ENCODE assay signal across 8 cellular contexts in the genomic region with DNA sequence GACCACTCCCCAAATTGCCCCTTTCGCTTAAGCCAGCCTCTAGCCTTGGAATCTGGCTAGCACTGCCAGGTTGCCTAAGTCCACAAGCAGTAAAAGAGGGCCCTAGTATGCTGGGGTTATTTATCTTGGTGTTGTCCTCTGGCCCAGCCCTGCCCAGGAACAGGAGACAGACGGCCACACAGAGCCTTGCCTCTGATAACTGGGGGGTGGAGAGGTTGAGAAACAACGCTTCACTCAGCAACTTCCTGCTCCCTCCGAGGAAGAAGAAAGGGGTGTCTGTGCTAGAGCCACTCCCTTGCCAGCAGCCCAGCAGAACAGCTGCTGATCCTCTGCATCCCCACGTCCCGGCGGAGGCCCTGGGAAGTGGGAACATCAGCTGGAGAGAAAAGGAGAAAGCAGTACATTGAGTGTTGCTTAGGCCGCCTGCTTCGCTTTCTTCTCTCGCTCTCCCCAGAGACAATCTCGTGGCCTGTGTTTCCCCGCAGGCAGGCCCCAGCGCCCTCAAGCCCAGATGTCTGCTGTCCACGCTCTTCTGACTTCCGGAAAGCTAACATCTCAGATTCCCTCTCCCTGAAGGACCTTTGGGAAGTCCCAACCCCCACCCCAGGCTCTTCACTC. TPM values are rescaled to one million over a fixed set of nuclear protein-coding genes. Genes with fewer than 3 reads are reported as not detected.
DNase-seq lines count a peak whose midpoint lies in the region; ATAC-seq, FAIRE-seq and TF ChIP-seq lines count a peak whose summit lies in the region.

No MANE protein-coding gene starts in this region.

- DNase-seq in GM12892 (ENCODE audit: insufficient read length) (peak; percentile 19), NOMO-1 (lab: John Stamatoyannopoulos, UW; ENCODE audit: unreplicated experiment in 2 of 2) (peak; percentile 90 to 93), fibroblast of lung (ENCODE audit: low read depth in 2 of 2) (peak; percentile 19 to 30), hepatic stellate cell (ENCODE audit: low spot score) (no peak), NCI-H1930 (lab: John Stamatoyannopoulos, UW) (no peak), AG08396 (ENCODE audit: low spot score) (no peak)

- H3K27ac ChIP-seq in fibroblast of lung (ENCODE audit: insufficient read depth, low read length), result peak overlapping the region; percentile 22
- H3K27ac ChIP-seq in neutrophil, result peak overlapping the region; percentile 83

- H3K4me1 ChIP-seq in fibroblast of lung (ENCODE audit: control insufficient read depth, extremely low read depth, insufficient read depth, low read length) (no peaks in the 10 kb centered on the region), neutrophil (ENCODE audit: control insufficient read depth in 1 of 2, insufficient read depth in 1 of 2, low read depth in 1 of 2, low read length in 1 of 2) (peaks cover 19 to 21% of the 10 kb centered on the region in 2 experiments)

- ATAC-seq in HG02642 (IDR thresholded peaks at IDR 0.05; ENCODE audit: poor library complexity, unreplicated experiment), result peak; percentile 87

- no peak overlapping the region for H3K4me3 ChIP-seq in fibroblast of lung (replicated peaks in 1 of 4; ENCODE audit: control extremely low read depth in 1 of 4, insufficient read depth in 1 of 4, low read depth in 3 of 4, low read length in 4 of 4)
- H3K4me3 ChIP-seq in neutrophil (ENCODE audit: low read depth in 1 of 2, low read length in 1 of 2), result peak overlapping the region; percentile 42 to 46

- H3K79me2 ChIP-seq in fibroblast of lung (ENCODE audit: control insufficient read depth, insufficient read depth, low read length), result no peaks in the 10 kb centered on the region

- TF ChIP-seq POLR2A in GM12892 (IDR thresholded peaks at IDR 0.05; ENCODE audit: low read depth, low read length), result peak; percentile 54; the same call in 1 of the 2 replicates

- H4K20me1 ChIP-seq in fibroblast of lung (ENCODE audit: control insufficient read depth, extremely low read depth, insufficient read depth, low read length), result no peaks in the 10 kb centered on the region

- no peaks in the 10 kb centered on the region for H3K36me3 ChIP-seq in fibroblast of lung (ENCODE audit: control insufficient read depth, insufficient read depth, low read length)
- no peaks in the 10 kb centered on the region for H3K36me3 ChIP-seq in neutrophil

- peak; percentile 92 for FAIRE-seq in GM12892 (lab: Jason Lieb, UNC)

- H3K9me3 ChIP-seq in fibroblast of lung (ENCODE audit: control insufficient read depth, insufficient read depth, low read depth, low read length), result no peaks in the 10 kb centered on the region
- no peaks in the 10 kb centered on the region for H3K9me3 ChIP-seq in neutrophil

- no peak overlapping the region for H3K9ac ChIP-seq in fibroblast of lung (ENCODE audit: insufficient read depth, low read length)

- peak overlapping the region; percentile 87 for H2AFZ ChIP-seq in fibroblast of lung (ENCODE audit: low read length)

- H3K4me2 ChIP-seq in fibroblast of lung (ENCODE audit: extremely low read depth, insufficient read depth, low read length), result no peak overlapping the region

- TF ChIP-seq CTCF in fibroblast of lung (conservative IDR thresholded peaks at IDR 0.05 in 1 of 2, IDR thresholded peaks at IDR 0.05 in 1 of 2; ENCODE audit: low read depth in 1 of 2, low read length in 2 of 2) (no peak), neutrophil (IDR thresholded peaks at IDR 0.05) (no peak)

- no peaks in the 10 kb centered on the region for H3K27me3 ChIP-seq in fibroblast of lung (ENCODE audit: control insufficient read depth, insufficient read depth, low read length)
- no peaks in the 10 kb centered on the region for H3K27me3 ChIP-seq in neutrophil

RNA-seq across cellular contexts. Expression of gene C3orf70, which starts 22.6 kb away (rescaled TPM):
- polyA plus RNA-seq in GM12892 (2012; ENCODE audit: missing spikeins), result 0.19 TPM
- total RNA-seq in fibroblast of lung, result 0.26 and 0.33 TPM in 2 replicates
- polyA plus RNA-seq in fibroblast of lung, result 1.6 and 4.7 TPM in 2 replicates
- 0.86 and 2.4 TPM in 2 replicates for polyA plus RNA-seq in fibroblast of lung (2012)
- polyA minus RNA-seq in fibroblast of lung (ENCODE audit: low replicate concordance), result 2.4 and 7.2 TPM in 2 replicates

Comparison
In these comparisons a context has a peak if more than half of its experiments do, and no peak if none do; other contexts are left out.
1. DNase-seq: peak in GM12892 (single experiment), NOMO-1 (2 of 2) and fibroblast of lung (2 of 2); none in hepatic stellate cell (single experiment), NCI-H1930 (0 of 2) and AG08396 (single experiment).
2. H3K4me3 ChIP-seq: peak in neutrophil (2 of 2); none in fibroblast of lung (0 of 4).